ENCODE assay signal across 10 cellular contexts in genomic region chr4:172982151-172982590, GRCh38.
DNase-seq lines count a peak whose midpoint lies in the region; ATAC-seq and TF ChIP-seq lines count a peak whose summit lies in the region.
"Had no signal": no experiment of that assay in that cellular context is flagged by ENCODE, and none has a peak within 500 bp of the region (broad histone marks: within the 10 kb centered on the region; RNA-seq: fewer than 3 reads in every experiment).

No MANE protein-coding gene starts in this region.

- intact Hi-C loops in activated T-helper 2 cell treated with anti-CD3 and anti-CD28 coated beads, Interferon-gamma antibody, Interleukin-2, Interleukin-4, amounts not matched to agents 10 μg/mL and 5 μg/mL and 100 μg/mL, durations not matched to agents 14 hours and 24 hours and 36 hours (cut with micrococcal nuclease): no loop called here

- no peak overlapping the region for H3K4me3 Mint-ChIP-seq in osteocyte (ENCODE audit: unreplicated experiment)
- H3K4me3 Mint-ChIP-seq in activated T-helper 2 cell treated with anti-CD3 and anti-CD28 coated beads, Interferon-gamma antibody, Interleukin-2, Interleukin-4, amounts not matched to agents 10 μg/mL and 5 μg/mL and 100 μg/mL, durations not matched to agents 14 hours and 24 hours and 36 hours (ENCODE audit: low read depth): no peak overlapping the region
- H3K4me3 Mint-ChIP-seq: effector memory CD8-positive, alpha-beta T cell; T-helper 1 cell treated with Interleukin-12 subunit alpha and Interleukin-12 subunit beta and Interleukin-4 antibody, amounts not matched to agents 30 μg/mL and 1 μg/mL, for 36 hours had no signal

- H3K27me3 Mint-ChIP-seq in osteocyte (ENCODE audit: unreplicated experiment): peaks cover 7% of the 10 kb centered on the region
- no peaks in the 10 kb centered on the region for H3K27me3 Mint-ChIP-seq in activated T-helper 2 cell treated with anti-CD3 and anti-CD28 coated beads, Interferon-gamma antibody, Interleukin-2, Interleukin-4, amounts not matched to agents 10 μg/mL and 5 μg/mL and 100 μg/mL, durations not matched to agents 14 hours and 24 hours and 36 hours (ENCODE audit: low read depth)

- H3K27ac Mint-ChIP-seq in osteocyte (ENCODE audit: unreplicated experiment): peak overlapping the region; percentile 78
- H3K27ac Mint-ChIP-seq in activated T-helper 2 cell treated with anti-CD3 and anti-CD28 coated beads, Interferon-gamma antibody, Interleukin-2, Interleukin-4, amounts not matched to agents 10 μg/mL and 5 μg/mL and 100 μg/mL, durations not matched to agents 14 hours and 24 hours and 36 hours: no peak overlapping the region
- H3K27ac Mint-ChIP-seq: effector memory CD8-positive, alpha-beta T cell; T-helper 1 cell treated with Interleukin-12 subunit alpha and Interleukin-12 subunit beta and Interleukin-4 antibody, amounts not matched to agents 30 μg/mL and 1 μg/mL, for 36 hours had no signal

- DNase-seq in amniotic stem cell (lab: John Stamatoyannopoulos, UW) (peak; percentile 24), osteocyte (ENCODE audit: extremely low spot score, unreplicated experiment) (no peak), NAMALWA (ENCODE audit: low spot score) (no peak), pons (ENCODE audit: low spot score) (no peak), GOT3 (lab: John Stamatoyannopoulos, UW) (no peak)
- no peak for DNase-seq in activated T-helper 2 cell treated with anti-CD3 and anti-CD28 coated beads, Interferon-gamma antibody, Interleukin-2, Interleukin-4, amounts not matched to agents 10 μg/mL and 5 μg/mL and 100 μg/mL, durations not matched to agents 14 hours and 24 hours and 36 hours (ENCODE audit: low spot score)
- DNase-seq: effector memory CD8-positive, alpha-beta T cell had no signal

- H3K9me3 Mint-ChIP-seq in osteocyte (ENCODE audit: unreplicated experiment): peaks cover 8% of the 10 kb centered on the region
- no peaks in the 10 kb centered on the region for H3K9me3 Mint-ChIP-seq in activated T-helper 2 cell treated with anti-CD3 and anti-CD28 coated beads, Interferon-gamma antibody, Interleukin-2, Interleukin-4, amounts not matched to agents 10 μg/mL and 5 μg/mL and 100 μg/mL, durations not matched to agents 14 hours and 24 hours and 36 hours
- H3K9me3 Mint-ChIP-seq: effector memory CD8-positive, alpha-beta T cell; T-helper 1 cell treated with Interleukin-12 subunit alpha and Interleukin-12 subunit beta and Interleukin-4 antibody, amounts not matched to agents 30 μg/mL and 1 μg/mL, for 36 hours had no signal

- peaks cover 10% of the 10 kb centered on the region for H3K4me1 Mint-ChIP-seq in osteocyte (ENCODE audit: unreplicated experiment)
- no peaks in the 10 kb centered on the region for H3K4me1 Mint-ChIP-seq in activated T-helper 2 cell treated with anti-CD3 and anti-CD28 coated beads, Interferon-gamma antibody, Interleukin-2, Interleukin-4, amounts not matched to agents 10 μg/mL and 5 μg/mL and 100 μg/mL, durations not matched to agents 14 hours and 24 hours and 36 hours (ENCODE audit: low read depth)

- H3K36me3 Mint-ChIP-seq in osteocyte (ENCODE audit: unreplicated experiment): no peaks in the 10 kb centered on the region
- H3K36me3 Mint-ChIP-seq in activated T-helper 2 cell treated with anti-CD3 and anti-CD28 coated beads, Interferon-gamma antibody, Interleukin-2, Interleukin-4, amounts not matched to agents 10 μg/mL and 5 μg/mL and 100 μg/mL, durations not matched to agents 14 hours and 24 hours and 36 hours (ENCODE audit: low read depth): no peaks in the 10 kb centered on the region

- no peak for TF ChIP-seq CTCF in osteocyte (IDR thresholded peaks at IDR 0.05)

- ATAC-seq in GM18505 (IDR thresholded peaks at IDR 0.05; ENCODE audit: unreplicated experiment): peak; percentile 41
- ATAC-seq in HG03196 (IDR thresholded peaks at IDR 0.05; ENCODE audit: unreplicated experiment): peak; percentile 56
- ATAC-seq: effector memory CD8-positive, alpha-beta T cell had no signal

- no peak for TF ChIP-seq POLR2A in GM18505 (IDR thresholded peaks at IDR 0.05; ENCODE audit: borderline replicate concordance, extremely low read depth, insufficient read depth, insufficient read length)
